In genomic region chr14:43438056-43438455, GRCh38 we compare ENCODE assay signal across 18 cellular contexts.
DNase-seq lines count a peak whose midpoint lies in the region; ATAC-seq, FAIRE-seq and TF ChIP-seq lines count a peak whose summit lies in the region.
"Had no signal": no experiment of that assay in that cellular context is flagged by ENCODE, and none has a peak within 500 bp of the region (broad histone marks: within the 10 kb centered on the region; RNA-seq: fewer than 3 reads in every experiment).

No MANE protein-coding gene starts in this region.

- FAIRE-seq in GM12891 (lab: Jason Lieb, UNC): no peak
- FAIRE-seq: RCC 7860 had no signal

- ATAC-seq in GM21526 (IDR thresholded peaks at IDR 0.05; ENCODE audit: low FRiP score, unreplicated experiment): no peak
- ATAC-seq: GM23338, Right ventricle myocardium inferior had no signal

- no peak for TF ChIP-seq POLR2A in GM12891 (IDR thresholded peaks at IDR 0.05; ENCODE audit: low read depth, low read length)

- no peak for DNase-seq in GM12891 (ENCODE audit: insufficient read length, low spot score)
- peak; percentile 16 to 43 for DNase-seq in Kasumi-1 (lab: John Stamatoyannopoulos, UW)
- DNase-seq in NCI-H69 (lab: John Stamatoyannopoulos, UW): peak; percentile 25
- peak; percentile 58 for DNase-seq in SIG-M5 treated with dmso at 0.1 percent for 504 hours (lab: John Stamatoyannopoulos, UW; ENCODE audit: unreplicated experiment)
- DNase-seq in epidermal melanocyte (ENCODE audit: insufficient read length, low spot score): no peak
- DNase-seq in D341Med (ENCODE audit: low spot score): no peak
- DNase-seq: CD4-positive, CD25-positive, alpha-beta regulatory T cell; DMS79; NCI-H1048; NCI-H1417 treated with DMSO at 0.1 percent for 48 hours; NCI-H187; NCI-H2227 treated with DMSO at 0.1 percent for 48 hours; NCI-H510A treated with DMSO at 0.1 percent for 48 hours; T-helper 2 cell had no signal

TF ChIP-seq in GM12891, 5 proteins besides CTCF, POLR2A, EP300 and RAD21:
- TF ChIP-seq POLR2AphosphoS5 (IDR thresholded peaks at IDR 0.05; ENCODE audit: low read depth, low read length): no peak
- no peak for TF ChIP-seq POU2F2 (IDR thresholded peaks at IDR 0.05; ENCODE audit: low read depth, low read length)
- no peak for TF ChIP-seq PAX5 (IDR thresholded peaks at IDR 0.05; ENCODE audit: insufficient read depth, low read length, severe bottlenecking)
- TF ChIP-seq SPI1 (IDR thresholded peaks at IDR 0.05; ENCODE audit: low read depth, low read length): peak; percentile 1; the same call in 1 of the 2 replicates
- no peak for TF ChIP-seq TAF1 (IDR thresholded peaks at IDR 0.05; ENCODE audit: low read depth, low read length)

Comparison
In these comparisons a context has a peak if more than half of its experiments do, and no peak if none do; other contexts are left out.
1. DNase-seq: peak in Kasumi-1 (2 of 2), NCI-H69 (single experiment) and SIG-M5 treated with dmso at 0.1 percent for 504 hours (single experiment); none in GM12891 (single experiment), epidermal melanocyte (single experiment) and D341Med (single experiment).